Comparison of ENCODE assay signal across 21 cellular contexts in the genomic region with DNA sequence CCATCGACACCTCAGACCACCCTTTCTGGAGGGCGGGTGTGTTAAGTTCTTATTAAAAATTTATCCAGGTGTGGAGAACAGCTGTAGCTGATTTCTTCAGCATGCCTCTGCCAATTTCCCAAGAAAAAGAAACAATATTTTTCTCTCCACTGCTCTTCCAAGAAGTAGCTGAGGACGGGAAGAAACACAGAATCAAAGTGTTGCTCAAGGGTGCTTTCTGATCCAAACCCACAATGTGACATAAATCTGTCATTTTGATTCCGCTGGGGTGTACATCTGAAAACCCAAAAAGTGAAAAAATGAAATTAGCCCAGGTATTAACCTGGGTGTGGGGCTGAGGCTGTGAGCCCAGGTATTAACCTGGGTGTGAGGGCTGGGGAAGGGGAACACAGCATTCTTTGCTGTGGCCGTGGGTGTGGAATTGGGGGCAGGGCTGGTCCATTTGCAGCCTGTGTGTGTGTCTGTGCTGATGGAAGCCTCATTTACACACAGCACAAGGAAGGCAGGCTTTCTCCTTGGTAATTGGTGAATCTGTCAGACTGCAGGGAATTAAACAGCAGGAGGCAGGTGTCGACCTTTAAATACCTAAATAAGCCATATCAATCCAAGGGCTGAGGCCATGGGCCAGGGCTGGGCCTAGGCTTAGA. TPM values are rescaled to one million over a fixed set of nuclear protein-coding genes. Genes with fewer than 3 reads are reported as not detected.
DNase-seq lines count a peak whose midpoint lies in the region; ATAC-seq, FAIRE-seq and TF ChIP-seq lines count a peak whose summit lies in the region.
"Had no signal": no experiment of that assay in that cellular context is flagged by ENCODE, and none has a peak within 500 bp of the region (broad histone marks: within the 10 kb centered on the region; RNA-seq: fewer than 3 reads in every experiment).

No MANE protein-coding gene starts in this region.

- intact Hi-C loops in head of caudate nucleus (cut with DNase I), result no loop called here

- H3K79me2 ChIP-seq in osteoblast (ENCODE audit: insufficient read depth, low read length), result no peaks in the 10 kb centered on the region

- no peak for ATAC-seq in GM21390 (IDR thresholded peaks at IDR 0.05; ENCODE audit: unreplicated experiment)

- DNase-seq in NCI-H82 (lab: John Stamatoyannopoulos, UW) (peak; percentile 65), NCI-H82 treated with DMSO at 0.1 percent for 48 hours (lab: John Stamatoyannopoulos, UW; ENCODE audit: unreplicated experiment) (no peak), head of caudate nucleus (peak in 24 of 42 donors; percentile 18 to 72 (median 38)), osteoblast (ENCODE audit: insufficient read length, low spot score, missing footprints) (peak; percentile 10), frontal cortex (ENCODE audit: low spot score in 2 of 2) (no peak), mesenteric fat pad (ENCODE audit: low spot score) (no peak)
- DNase-seq in activated CD8-positive, alpha-beta memory T cell treated with anti-CD3 and anti-CD28 coated beads, Interleukin-2, amount 50 U/mL, for 4 hours, result no peak
- DNase-seq: 8988T; BE2C; CD4-positive, CD25-positive, alpha-beta regulatory T cell; COR-L47; DMS 273 treated with DMSO at 0.1 percent for 48 hours; GF-D8; GOT3; NCI-H1092 treated with DMSO at 0.1 percent for 48 hours; NCI-H1694; NCI-H2081 treated with DMSO at 0.1 percent for 48 hours; NCI-H510A; SJCRH30 had no signal

- no peak overlapping the region for H2AFZ ChIP-seq in osteoblast (ENCODE audit: low read length)

- H3K4me3 ChIP-seq in osteoblast (ENCODE audit: insufficient read depth, low read length), result no peak overlapping the region
- H3K4me3 ChIP-seq: SJCRH30 had no signal

- no peaks in the 10 kb centered on the region for H3K4me1 ChIP-seq in osteoblast (ENCODE audit: insufficient read depth, low read length)
- H3K4me1 ChIP-seq: BE2C had no signal

- no peaks in the 10 kb centered on the region for H3K9me3 ChIP-seq in osteoblast (ENCODE audit: low read depth, low read length)
- H3K9me3 ChIP-seq: BE2C, SJCRH30 had no signal

- H3K4me2 ChIP-seq in osteoblast (ENCODE audit: insufficient read depth, low read length), result no peak overlapping the region

- H3K36me3 ChIP-seq in osteoblast (ENCODE audit: insufficient read depth, low read length), result no peaks in the 10 kb centered on the region
- H3K36me3 ChIP-seq: BE2C, SJCRH30 had no signal

- no peaks in the 10 kb centered on the region for H3K27me3 ChIP-seq in osteoblast (ENCODE audit: insufficient read depth, low read length)
- H3K27me3 ChIP-seq: BE2C, SJCRH30 had no signal

- TF ChIP-seq CTCF in osteoblast (IDR thresholded peaks at IDR 0.05; ENCODE audit: extremely low read depth, low read depth, low read length), result no peak

- no peaks in the 10 kb centered on the region for H4K20me1 ChIP-seq in osteoblast (ENCODE audit: insufficient read depth, low read length)

- no peak overlapping the region for H3K27ac ChIP-seq in osteoblast (ENCODE audit: low read depth, low read length)
- H3K27ac ChIP-seq: SJCRH30 had no signal

- FAIRE-seq in frontal cortex (lab: Jason Lieb, UNC), result no peak
- FAIRE-seq: GM19239 had no signal

RNA-seq across cellular contexts. Expression of a gene that starts 48.4 kb away (rescaled TPM):
- 0.29 and 0.72 TPM in 2 replicates for total RNA-seq in osteoblast
- total RNA-seq in frontal cortex, result 18.8 TPM
- 122 TPM for total RNA-seq in mesenteric fat pad

RNA-seq across cellular contexts. Expression of a gene that starts 50.1 kb away (rescaled TPM):
- total RNA-seq in osteoblast (132 and 140 TPM in 2 replicates), frontal cortex (75.4 TPM), mesenteric fat pad (116 TPM)

Comparison
In these comparisons a context has a peak if more than half of its experiments do, and no peak if none do; other contexts are left out.
1. DNase-seq: peak in NCI-H82 (single experiment), head of caudate nucleus (24 of 42) and osteoblast (single experiment); none in NCI-H82 treated with DMSO at 0.1 percent for 48 hours (single experiment), frontal cortex (0 of 2), activated CD8-positive, alpha-beta memory T cell treated with anti-CD3 and anti-CD28 coated beads, Interleukin-2, amount 50 U/mL, for 4 hours (single experiment) and mesenteric fat pad (single experiment).
2. RNA of a gene that starts 48.4 kb away (total RNA-seq): 122 TPM in mesenteric fat pad (single experiment) and 18.8 TPM in frontal cortex (single experiment); 0.29 to 0.72 TPM in osteoblast; every median in the first group is over 10 times any median in the second.